ENCODE assay signal across 13 cellular contexts in the genomic region with DNA sequence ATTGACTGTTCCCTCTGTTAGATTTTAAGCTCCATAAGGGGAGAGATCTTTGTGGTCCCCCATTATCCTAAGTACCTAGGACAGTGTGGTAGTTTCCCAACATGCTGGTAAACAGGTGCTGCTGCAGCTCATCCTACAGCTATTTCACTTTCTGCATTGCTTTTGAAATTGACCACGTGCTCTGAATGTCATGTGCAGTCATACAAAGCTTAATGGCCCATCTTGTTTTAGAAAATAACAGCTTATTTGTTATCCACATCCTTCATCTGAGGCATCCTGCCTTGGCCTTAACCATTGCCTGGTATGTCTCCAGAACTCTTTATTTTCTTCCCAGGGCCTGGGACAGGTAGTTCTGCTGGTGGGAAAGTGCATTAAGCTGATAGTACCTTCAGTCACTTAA.
"Had no signal": no experiment of that assay in that cellular context is flagged by ENCODE, and none has a peak within 500 bp of the region (broad histone marks: within the 10 kb centered on the region; RNA-seq: fewer than 3 reads in every experiment).

No MANE protein-coding gene starts in this region.

- H3K27ac Mint-ChIP-seq: activated CD4-positive, alpha-beta memory T cell treated with anti-CD3 and anti-CD28 coated beads, Interleukin-2, amount 10 ng/mL, durations not matched to agents 7 days and 5 days; dendritic cell treated with granulocyte-macrophage colony-stimulating factor and Interleukin-4, amounts not matched to agents 40 ng/mL and 50 ng/mL, for 4 days had no signal

- H3K36me3 ChIP-seq: SJCRH30 had no signal

- H3K4me1 ChIP-seq: SJCRH30 had no signal

- H3K9me3 ChIP-seq: lower lobe of right lung, SJCRH30 had no signal

- H3K9me3 Mint-ChIP-seq: activated CD4-positive, alpha-beta memory T cell treated with anti-CD3 and anti-CD28 coated beads, Interleukin-2, amount 10 ng/mL, durations not matched to agents 7 days and 5 days; dendritic cell treated with granulocyte-macrophage colony-stimulating factor and Interleukin-4, amounts not matched to agents 40 ng/mL and 50 ng/mL, for 4 days; stimulated activated effector memory CD8-positive, alpha-beta T cell treated with anti-CD3 and anti-CD28 coated beads, Interleukin-12 subunit alpha, Interleukin-12 subunit beta, amount 100 ng/mL, for 72 hours had no signal

- DNase-seq: activated CD4-positive, alpha-beta memory T cell treated with anti-CD3 and anti-CD28 coated beads, Interleukin-2, amount 10 ng/mL, durations not matched to agents 7 days and 5 days; activated CD4-positive, alpha-beta T cell treated with anti-CD3 and anti-CD28 coated beads for 1 hour; activated gamma-delta T cell; activated T-cell treated with anti-CD3 and anti-CD28 coated beads, Interleukin-2, amount 50 U/mL, for 48 hours; lower lobe of right lung; posterior cingulate gyrus; right cardiac atrium; SJCRH30; small intestine; SW 1271; trophoblast cell had no signal

- ATAC-seq: lower lobe of right lung; stimulated activated effector memory CD8-positive, alpha-beta T cell treated with anti-CD3 and anti-CD28 coated beads, Interleukin-12 subunit alpha, Interleukin-12 subunit beta, amount 100 ng/mL, for 72 hours had no signal

- H3K4me3 ChIP-seq: lower lobe of right lung, SJCRH30 had no signal

- H3K4me3 Mint-ChIP-seq: activated CD4-positive, alpha-beta memory T cell treated with anti-CD3 and anti-CD28 coated beads, Interleukin-2, amount 10 ng/mL, durations not matched to agents 7 days and 5 days; dendritic cell treated with granulocyte-macrophage colony-stimulating factor and Interleukin-4, amounts not matched to agents 40 ng/mL and 50 ng/mL, for 4 days; stimulated activated effector memory CD8-positive, alpha-beta T cell treated with anti-CD3 and anti-CD28 coated beads, Interleukin-12 subunit alpha, Interleukin-12 subunit beta, amount 100 ng/mL, for 72 hours had no signal

- H3K27ac ChIP-seq: lower lobe of right lung, SJCRH30 had no signal

- H3K27me3 ChIP-seq: SJCRH30 had no signal

- H3K27me3 Mint-ChIP-seq: activated CD4-positive, alpha-beta memory T cell treated with anti-CD3 and anti-CD28 coated beads, Interleukin-2, amount 10 ng/mL, durations not matched to agents 7 days and 5 days; dendritic cell treated with granulocyte-macrophage colony-stimulating factor and Interleukin-4, amounts not matched to agents 40 ng/mL and 50 ng/mL, for 4 days had no signal
